25 cellular contexts compared by ENCODE assay signal in the genomic region with DNA sequence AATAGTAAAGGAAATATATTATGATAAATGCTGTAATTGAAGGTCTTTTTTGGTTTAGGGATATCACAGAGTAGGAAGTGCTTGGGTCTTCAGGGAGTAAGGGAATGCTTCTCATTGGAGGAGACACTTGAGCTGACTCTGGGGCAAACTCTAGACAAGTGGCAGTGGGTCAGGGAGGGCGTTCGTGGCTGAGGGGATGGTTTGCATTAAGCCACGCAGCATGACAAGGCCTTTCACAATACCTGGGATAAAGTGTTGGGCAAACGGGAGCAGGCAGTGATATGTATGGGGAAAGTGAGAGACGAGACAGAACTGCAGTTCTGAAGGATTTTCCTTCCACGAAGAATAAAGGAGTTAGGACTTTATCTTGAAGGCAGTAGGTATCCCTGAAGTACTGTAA.
"Had no signal": no experiment of that assay in that cellular context is flagged by ENCODE, and none has a peak within 500 bp of the region (broad histone marks: within the 10 kb centered on the region; RNA-seq: fewer than 3 reads in every experiment).

No MANE protein-coding gene starts in this region.

- H3K36me3 ChIP-seq: adrenal gland, brain microvascular endothelial cell, tibial nerve had no signal

- H3K27ac ChIP-seq: adrenal gland, brain microvascular endothelial cell, coronary artery, dorsolateral prefrontal cortex, pancreas, psoas muscle, sigmoid colon, tibial nerve had no signal

- H3K9me3 ChIP-seq: adrenal gland, pancreas, psoas muscle, sigmoid colon, tibial nerve had no signal

- H3K36me3 Mint-ChIP-seq: natural killer cell treated with Interleukin-12 subunit alpha and Interleukin-12 subunit beta and Interleukin-15 and Interleukin-18, amount 100 ng/mL, for 72 hours had no signal

- H3K27me3 Mint-ChIP-seq: activated CD8-positive, alpha-beta T cell treated with anti-CD3 and anti-CD28 coated beads for 36 hours; activated naive CD8-positive, alpha-beta T cell treated with anti-CD3 and anti-CD28 coated beads for 36 hours; natural killer cell treated with Interleukin-12 subunit alpha and Interleukin-12 subunit beta and Interleukin-15 and Interleukin-18, amount 100 ng/mL, for 72 hours; stimulated activated memory B cell treated with anti-CD40 and anti-IgM and Interleukin-4, amounts not matched to agents 10 μg/mL and 1 μg/mL and 100 μg/mL, for 72 hours; stimulated activated naive CD8-positive, alpha-beta T cell treated with anti-CD3 and anti-CD28 coated beads, Interleukin-15, amount 100 ng/mL, for 72 hours had no signal

- H3K27ac Mint-ChIP-seq: activated CD8-positive, alpha-beta T cell treated with anti-CD3 and anti-CD28 coated beads for 36 hours; activated naive CD8-positive, alpha-beta T cell treated with anti-CD3 and anti-CD28 coated beads for 36 hours; natural killer cell treated with Interleukin-12 subunit alpha and Interleukin-12 subunit beta and Interleukin-15 and Interleukin-18, amount 100 ng/mL, for 72 hours; stimulated activated memory B cell treated with anti-CD40 and anti-IgM and Interleukin-4, amounts not matched to agents 10 μg/mL and 1 μg/mL and 100 μg/mL, for 72 hours; T-helper 2 cell treated with Interferon-gamma antibody and Interleukin-4, amounts not matched to agents 5 μg/mL and 100 μg/mL, for 36 hours had no signal

- H3K4me3 Mint-ChIP-seq: activated CD8-positive, alpha-beta T cell treated with anti-CD3 and anti-CD28 coated beads for 36 hours; activated naive CD8-positive, alpha-beta T cell treated with anti-CD3 and anti-CD28 coated beads for 36 hours; activated T-cell treated with anti-CD3 and anti-CD28 coated beads, Interleukin-2, amount 50 U/mL, for 4 hours; natural killer cell treated with Interleukin-12 subunit alpha and Interleukin-12 subunit beta and Interleukin-15 and Interleukin-18, amount 100 ng/mL, for 72 hours; stimulated activated memory B cell treated with anti-CD40 and anti-IgM and Interleukin-4, amounts not matched to agents 10 μg/mL and 1 μg/mL and 100 μg/mL, for 72 hours; stimulated activated naive CD8-positive, alpha-beta T cell treated with anti-CD3 and anti-CD28 coated beads, Interleukin-15, amount 100 ng/mL, for 72 hours; T-helper 2 cell treated with Interferon-gamma antibody and Interleukin-4, amounts not matched to agents 5 μg/mL and 100 μg/mL, for 36 hours had no signal

- DNase-seq: activated CD4-positive, alpha-beta T cell treated with anti-CD3 and anti-CD28 coated beads, Interleukin-2, amount 50 U/mL, for 1 hour; activated CD8-positive, alpha-beta T cell treated with anti-CD3 and anti-CD28 coated beads for 36 hours; activated naive CD4-positive, alpha-beta T cell; activated naive CD8-positive, alpha-beta T cell treated with anti-CD3 and anti-CD28 coated beads for 36 hours; activated T-cell treated with anti-CD3 and anti-CD28 coated beads, Interleukin-2, amount 50 U/mL, for 4 hours; brain microvascular endothelial cell; dorsolateral prefrontal cortex; effector memory CD4-positive, alpha-beta T cell; head of caudate nucleus; hippocampal formation; left cardiac atrium; pancreas; psoas muscle; sigmoid colon; small intestine; stimulated activated CD4-positive, alpha-beta T cell treated with anti-CD3 and anti-CD28 coated beads, Interleukin-4, amount 100 ng/mL, for 24 hours; stimulated activated naive CD8-positive, alpha-beta T cell treated with anti-CD3 and anti-CD28 coated beads, Interleukin-15, amount 100 ng/mL, for 72 hours; substantia nigra; T-helper 1 cell had no signal

- H3K9me3 Mint-ChIP-seq: activated CD8-positive, alpha-beta T cell treated with anti-CD3 and anti-CD28 coated beads for 36 hours; activated naive CD8-positive, alpha-beta T cell treated with anti-CD3 and anti-CD28 coated beads for 36 hours; activated T-cell treated with anti-CD3 and anti-CD28 coated beads, Interleukin-2, amount 50 U/mL, for 4 hours; natural killer cell treated with Interleukin-12 subunit alpha and Interleukin-12 subunit beta and Interleukin-15 and Interleukin-18, amount 100 ng/mL, for 72 hours; stimulated activated memory B cell treated with anti-CD40 and anti-IgM and Interleukin-4, amounts not matched to agents 10 μg/mL and 1 μg/mL and 100 μg/mL, for 72 hours; stimulated activated naive CD8-positive, alpha-beta T cell treated with anti-CD3 and anti-CD28 coated beads, Interleukin-15, amount 100 ng/mL, for 72 hours; T-helper 2 cell treated with Interferon-gamma antibody and Interleukin-4, amounts not matched to agents 5 μg/mL and 100 μg/mL, for 36 hours had no signal

- H3K4me3 ChIP-seq: adrenal gland, coronary artery, dorsolateral prefrontal cortex, pancreas, psoas muscle, sigmoid colon, tibial nerve had no signal

- H3K4me1 ChIP-seq: adrenal gland had no signal

- H3K4me1 Mint-ChIP-seq: activated naive CD8-positive, alpha-beta T cell treated with anti-CD3 and anti-CD28 coated beads for 36 hours; stimulated activated memory B cell treated with anti-CD40 and anti-IgM and Interleukin-4, amounts not matched to agents 10 μg/mL and 1 μg/mL and 100 μg/mL, for 72 hours; stimulated activated naive CD8-positive, alpha-beta T cell treated with anti-CD3 and anti-CD28 coated beads, Interleukin-15, amount 100 ng/mL, for 72 hours had no signal

- H3K27me3 ChIP-seq: adrenal gland, brain microvascular endothelial cell, dorsolateral prefrontal cortex, pancreas, sigmoid colon, tibial nerve had no signal
